Comparison of ENCODE assay signal across 14 cellular contexts in the genomic region with DNA sequence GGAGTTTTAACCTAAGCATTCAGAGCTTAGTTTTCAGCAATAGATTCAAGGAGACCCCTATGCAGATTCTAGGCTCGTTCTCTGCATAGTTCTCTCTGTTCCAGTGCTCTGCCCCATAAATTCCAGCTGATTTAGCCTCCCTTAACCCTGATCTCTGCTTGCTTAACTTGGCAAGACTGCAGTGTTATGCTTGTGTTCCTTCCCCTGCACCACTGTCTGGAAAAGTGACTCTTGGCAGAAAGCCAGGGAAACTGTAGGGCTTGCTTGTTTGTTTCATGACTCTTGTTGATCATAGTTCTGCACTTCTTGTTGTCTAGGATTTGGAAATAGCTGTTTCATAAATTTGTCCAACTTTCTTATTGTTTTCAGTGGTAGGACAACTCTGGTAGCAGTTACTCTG. TPM values are rescaled to one million over a fixed set of nuclear protein-coding genes. Genes with fewer than 3 reads are reported as not detected.
A peak's percentile ranks its signal among the peaks of the same experiment; 100 is the strongest.
DNase-seq lines count a peak whose midpoint lies in the region; ATAC-seq and TF ChIP-seq lines count a peak whose summit lies in the region.
"Had no signal": no experiment of that assay in that cellular context is flagged by ENCODE, and none has a peak within 500 bp of the region (broad histone marks: within the 10 kb centered on the region; RNA-seq: fewer than 3 reads in every experiment).

No MANE protein-coding gene starts in this region.

- H3K4me3 Mint-ChIP-seq in CD14-positive monocyte, result no peak overlapping the region
- H3K4me3 Mint-ChIP-seq: memory B cell had no signal

- no peak overlapping the region for H3K27ac Mint-ChIP-seq in CD14-positive monocyte
- H3K27ac Mint-ChIP-seq: memory B cell had no signal

- H3K36me3 ChIP-seq in thyroid gland, result no peaks in the 10 kb centered on the region
- H3K36me3 ChIP-seq: esophagus squamous epithelium, spleen had no signal

- peaks cover 7% of the 10 kb centered on the region for H3K4me1 Mint-ChIP-seq in CD14-positive monocyte
- H3K4me1 Mint-ChIP-seq: memory B cell had no signal

- H3K27ac ChIP-seq in thyroid gland, result peak overlapping the region; percentile 9 to 61 (median 36)
- H3K27ac ChIP-seq: KMS-11 had no signal

- ATAC-seq in left lobe of liver (peak; percentile 89), HG02973 (IDR thresholded peaks at IDR 0.05; ENCODE audit: unreplicated experiment) (no peak)

- H3K27me3 Mint-ChIP-seq in CD14-positive monocyte (ENCODE audit: low read depth in 3 of 3), result peaks cover 0 to 9% (median 6%) of the 10 kb centered on the region in 3 donors

- H3K36me3 Mint-ChIP-seq in CD14-positive monocyte, result no peaks in the 10 kb centered on the region

- H3K9me3 ChIP-seq in thyroid gland, result no peaks in the 10 kb centered on the region

- H3K4me3 ChIP-seq in thyroid gland (replicated peaks in 1 of 3), result no peak overlapping the region
- H3K4me3 ChIP-seq: esophagus squamous epithelium, spleen had no signal

- no peaks in the 10 kb centered on the region for H3K27me3 ChIP-seq in thyroid gland
- H3K27me3 ChIP-seq: esophagus squamous epithelium had no signal

- peak; percentile 54 for DNase-seq in NCI-H82 (lab: John Stamatoyannopoulos, UW)
- DNase-seq in NCI-H82 treated with DMSO at 0.1 percent for 48 hours (lab: John Stamatoyannopoulos, UW; ENCODE audit: unreplicated experiment), result no peak
- peak; percentile 36 to 90 for DNase-seq in dermis microvascular lymphatic vessel endothelial cell (ENCODE audit: low read depth in 2 of 2)
- DNase-seq in left lobe of liver (ENCODE audit: low spot score), result peak; percentile 53
- peak; percentile 56 to 62 for DNase-seq in thyroid gland
- DNase-seq in CD14-positive monocyte (ENCODE audit: low spot score), result no peak
- no peak for DNase-seq in HCEC 1CT
- DNase-seq: esophagus squamous epithelium, GOT3, NCI-H526 treated with DMSO at 0.1 percent for 48 hours, spleen had no signal

- 5 to 20% methylated on average over 1 of the region's 1 CpG for WGBS in thyroid gland, 2 donors

- peaks cover 11 to 31% of the 10 kb centered on the region in 2 donors for H3K4me1 ChIP-seq in thyroid gland

- intact Hi-C loops in thyroid gland (cut with DNase I) (no loop called here), CD14-positive monocyte (cut with micrococcal nuclease) (no loop called here)

- TF ChIP-seq POLR2A in thyroid gland (IDR thresholded peaks at IDR 0.05), result no peak

- H3K9me3 Mint-ChIP-seq in CD14-positive monocyte, result peaks cover 0 to 16% (median 7%) of the 10 kb centered on the region in 7 donors

- no peak for TF ChIP-seq CTCF in thyroid gland (IDR thresholded peaks at IDR 0.05)
- TF ChIP-seq CTCF in CD14-positive monocyte (IDR thresholded peaks at IDR 0.05), result no peak

RNA-seq across cellular contexts. Expression of a gene that starts 40.2 kb away (rescaled TPM):
- total RNA-seq in dermis microvascular lymphatic vessel endothelial cell (40.7 and 48.2 TPM in 2 replicates), left lobe of liver (25.4 TPM), thyroid gland (100 to 1,000 TPM in 2 of 4 donors, 10 to 100 TPM in 2; 60.1 to 112 (median 93.5) TPM)
- 100 to 1,000 TPM in 1 of 2 donors, 10 to 100 TPM in 1; 92.4 to 102 TPM for polyA plus RNA-seq in CD14-positive monocyte

RNA-seq across cellular contexts. Expression of a gene that starts 40.2 kb away (rescaled TPM):
- total RNA-seq in dermis microvascular lymphatic vessel endothelial cell (9.2 and 12.2 TPM in 2 replicates), left lobe of liver (9.6 TPM), thyroid gland (10 to 100 TPM; 21.3 to 26.5 (median 24.3) TPM)
- 10 to 100 TPM; 11.1 to 18.8 TPM for polyA plus RNA-seq in CD14-positive monocyte

Comparison
In these comparisons a context has a peak if more than half of its experiments do, and no peak if none do; other contexts are left out.
1. DNase-seq: peak in NCI-H82 (single experiment), dermis microvascular lymphatic vessel endothelial cell (2 of 2), left lobe of liver (single experiment) and thyroid gland (2 of 2); none in NCI-H82 treated with DMSO at 0.1 percent for 48 hours (single experiment), CD14-positive monocyte (single experiment) and HCEC 1CT (single experiment).